1 cellular context compared by ENCODE assay signal in genomic region chr1:151197863-151198253, GRCh38.
TF ChIP-seq lines count a peak whose summit lies in the region.

No MANE protein-coding gene starts in this region.

TF ChIP-seq in HepG2, 621 proteins besides CTCF, POLR2A, EP300 and RAD21:
- TF ChIP-seq FOSL2 (CRISPR knock-in tag; IDR thresholded peaks at IDR 0.05), result peak; percentile 91
- TF ChIP-seq ZFP36L2 (CRISPR knock-in tag; IDR thresholded peaks at IDR 0.05), result no peak
- peak; percentile 46 for TF ChIP-seq ZNF781 (CRISPR knock-in tag; IDR thresholded peaks at IDR 0.05; ENCODE audit: borderline replicate concordance, not compliant biosample characterization)
- peak; percentile 10; the same call in 1 of the 2 replicates for TF ChIP-seq ZNF264 (CRISPR knock-in tag; IDR thresholded peaks at IDR 0.05)
- no peak for TF ChIP-seq ZNF710 (CRISPR knock-in tag; IDR thresholded peaks at IDR 0.05; ENCODE audit: borderline replicate concordance)
- TF ChIP-seq HMGXB4 (CRISPR knock-in tag; IDR thresholded peaks at IDR 0.05; ENCODE audit: borderline replicate concordance in 1 of 2, low read depth in 1 of 2), result no peak
- TF ChIP-seq JUNB (CRISPR knock-in tag; IDR thresholded peaks at IDR 0.05; ENCODE audit: borderline replicate concordance), result 0 out of 2 replicates have a peak, but pooled peaks have one; percentile 45
- TF ChIP-seq TGIF2 (CRISPR knock-in tag; IDR thresholded peaks at IDR 0.05), result no peak; the same call in 1 of the 2 replicates
- TF ChIP-seq SP5 (CRISPR knock-in tag; IDR thresholded peaks at IDR 0.05; ENCODE audit: borderline replicate concordance, low read depth), result 0 out of 2 replicates have a peak, but pooled peaks have one; percentile 52
- 0 out of 2 replicates have a peak, but pooled peaks have one; percentile 42 for TF ChIP-seq ATF3 (CRISPR knock-in tag; IDR thresholded peaks at IDR 0.05)
- TF ChIP-seq ZNF747 (CRISPR knock-in tag; IDR thresholded peaks at IDR 0.05; ENCODE audit: borderline replicate concordance), result 0 out of 2 replicates have a peak, but pooled peaks have one; percentile 5
- TF ChIP-seq ARID3A (IDR thresholded peaks at IDR 0.05; ENCODE audit: low read depth, low read length), result 0 out of 2 replicates have a peak, but pooled peaks have one; percentile 17
- no peak for TF ChIP-seq SOX13 (IDR thresholded peaks at IDR 0.05)
- TF ChIP-seq SOX13 (CRISPR knock-in tag; conservative IDR thresholded peaks at IDR 0.05 in 1 of 2, IDR thresholded peaks at IDR 0.05 in 1 of 2), result peak in 1 of 2 experiments; percentile 27; a peak in 1 of 4 replicates
- TF ChIP-seq FOXK2 (IDR thresholded peaks at IDR 0.05), result peak; percentile 68
- no peak for TF ChIP-seq ATAD3A (CRISPR knock-in tag; IDR thresholded peaks at IDR 0.05)
- TF ChIP-seq NR2F1 (CRISPR knock-in tag; IDR thresholded peaks at IDR 0.05), result 0 out of 4 replicates have a peak, but pooled peaks of 1 of the 2 experiments have one; percentile 4
- TF ChIP-seq ZNF337 (CRISPR knock-in tag; IDR thresholded peaks at IDR 0.05; ENCODE audit: borderline replicate concordance, low read depth), result 0 out of 2 replicates have a peak, but pooled peaks have one; percentile 12
- TF ChIP-seq FOSL1 (CRISPR knock-in tag; IDR thresholded peaks at IDR 0.05; ENCODE audit: borderline replicate concordance), result peak; percentile 77; the same call in 1 of the 2 replicates
- TF ChIP-seq ZNF441 (CRISPR knock-in tag; IDR thresholded peaks at IDR 0.05; ENCODE audit: borderline replicate concordance), result no peak
- TF ChIP-seq ZNF281 (CRISPR knock-in tag; IDR thresholded peaks at IDR 0.05; ENCODE audit: borderline replicate concordance), result no peak
- peak; percentile 5; the same call in 1 of the 2 replicates for TF ChIP-seq SMAD3 (CRISPR knock-in tag; IDR thresholded peaks at IDR 0.05)
- no peak for TF ChIP-seq TEAD2 (CRISPR knock-in tag; IDR thresholded peaks at IDR 0.05)
- 0 out of 2 replicates have a peak, but pooled peaks have one; percentile 22 for TF ChIP-seq NR2F2 (IDR thresholded peaks at IDR 0.05; ENCODE audit: borderline replicate concordance, low read depth)
- TF ChIP-seq TP53 (CRISPR knock-in tag; conservative IDR thresholded peaks at IDR 0.05), result no peak
- TF ChIP-seq TIGD3 (CRISPR knock-in tag; IDR thresholded peaks at IDR 0.05; ENCODE audit: borderline replicate concordance), result no peak
- no peak for TF ChIP-seq FOXP1 (IDR thresholded peaks at IDR 0.05)
- 0 out of 2 replicates have a peak, but pooled peaks have one; percentile 27 for TF ChIP-seq FOXP1 (CRISPR knock-in tag; IDR thresholded peaks at IDR 0.05)
- no peak for TF ChIP-seq RFX1 (IDR thresholded peaks at IDR 0.05)
- peak; percentile 66 for TF ChIP-seq SAP130 (CRISPR knock-in tag; IDR thresholded peaks at IDR 0.05; ENCODE audit: low read depth)
- peak; percentile 75; the same call in 1 of the 2 replicates for TF ChIP-seq ZNF607 (CRISPR knock-in tag; IDR thresholded peaks at IDR 0.05; ENCODE audit: borderline replicate concordance)
- TF ChIP-seq FOXP4 (CRISPR knock-in tag; IDR thresholded peaks at IDR 0.05), result peak; percentile 45; the same call in 1 of the 2 replicates
- 0 out of 2 replicates have a peak, but pooled peaks have one; percentile 1 for TF ChIP-seq RXRB (CRISPR knock-in tag; IDR thresholded peaks at IDR 0.05; ENCODE audit: borderline replicate concordance)
- TF ChIP-seq ZNF318 (CRISPR knock-in tag; IDR thresholded peaks at IDR 0.05), result peak; percentile 13; the same call in 1 of the 2 replicates
- TF ChIP-seq ZBTB20 (CRISPR knock-in tag; IDR thresholded peaks at IDR 0.05; ENCODE audit: borderline replicate concordance, low read depth), result 0 out of 2 replicates have a peak, but pooled peaks have one; percentile 13
- TF ChIP-seq PHF21A (CRISPR knock-in tag; IDR thresholded peaks at IDR 0.05), result 0 out of 2 replicates have a peak, but pooled peaks have one; percentile 8
TF ChIP-seq in HepG2: peak in this region for 23.
